8 cellular contexts compared by ENCODE assay signal in genomic region chr4:107036602-107037151, GRCh38. TPM values are rescaled to one million over a fixed set of nuclear protein-coding genes. Genes with fewer than 3 reads are reported as not detected.
DNase-seq lines count a peak whose midpoint lies in the region; ATAC-seq and TF ChIP-seq lines count a peak whose summit lies in the region.

No MANE protein-coding gene starts in this region.

- H3K9me3 ChIP-seq in heart right ventricle (no peaks in the 10 kb centered on the region), mesenchymal stem cell (ENCODE audit: control insufficient read depth, low read length) (no peaks in the 10 kb centered on the region), uterus (no peaks in the 10 kb centered on the region)

- TF ChIP-seq POLR2A in uterus (IDR thresholded peaks at IDR 0.05) = no peak

- DNase-seq in heart right ventricle (no peak), left ventricle myocardium superior (no peak), astrocyte of the spinal cord (ENCODE audit: low read depth, low spot score) (no peak), mesenchymal stem cell (peak; percentile 14), uterus (peak in 1 of 2 donors; percentile 10), T-helper 9 cell (no peak)

- H2BK120ac ChIP-seq in mesenchymal stem cell (ENCODE audit: low read depth, low read length) = no peak overlapping the region

- H3K4me1 ChIP-seq in heart right ventricle (peaks cover 0 to 33% (median 22%) of the 10 kb centered on the region in 9 donors), mesenchymal stem cell (ENCODE audit: control insufficient read depth, insufficient read depth, low read depth, low read length) (peaks cover 24% of the 10 kb centered on the region), uterus (no peaks in the 10 kb centered on the region)

- H4K91ac ChIP-seq in mesenchymal stem cell (ENCODE audit: low read length) = no peak overlapping the region

- H2AFZ ChIP-seq in mesenchymal stem cell (ENCODE audit: low read depth, low read length) = no peak overlapping the region

- in situ Hi-C loops in astrocyte of the spinal cord (cut with HindIII; ENCODE audit: low sequenced_read_pairs) = no loop called here

- H3K27me3 ChIP-seq in heart right ventricle (peaks cover 0 to 90% (median 71%) of the 10 kb centered on the region in 7 donors), mesenchymal stem cell (ENCODE audit: control insufficient read depth in 1 of 2, insufficient read depth in 1 of 2, low read length in 2 of 2) (peaks cover 15 to 73% of the 10 kb centered on the region in 2 experiments), uterus (peaks cover 0 to 21% of the 10 kb centered on the region in 2 donors)

- intact Hi-C loops in heart right ventricle (cut with DNase I) = loop anchor here in 1 of 10 donors (10.0 kb wide), 1 partner anchor 148 kb away; no protein-coding TSS in a partner anchor
- intact Hi-C loops in left ventricle myocardium superior (cut with micrococcal nuclease) = no loop called here
- intact Hi-C loops in uterus (cut with DNase I; ENCODE audit: low total_unique reads) = no loop called here

- no peak overlapping the region for H3K4ac ChIP-seq in mesenchymal stem cell (ENCODE audit: low read depth in 1 of 2, low read length in 2 of 2)

- TF ChIP-seq CTCF in heart right ventricle (IDR thresholded peaks at IDR 0.05) (no peak), astrocyte of the spinal cord (IDR thresholded peaks at IDR 0.05; ENCODE audit: low read depth, low read length) (no peak), uterus (IDR thresholded peaks at IDR 0.05) (no peak)

- H3K9ac ChIP-seq in mesenchymal stem cell (ENCODE audit: low read length) = peak overlapping the region; percentile 47

- H2BK12ac ChIP-seq in mesenchymal stem cell (ENCODE audit: low read length in 2 of 2) = no peak overlapping the region

- H4K8ac ChIP-seq in mesenchymal stem cell (ENCODE audit: low read length) = no peak overlapping the region

- no peak overlapping the region for H3K27ac ChIP-seq in heart right ventricle
- H3K27ac ChIP-seq in mesenchymal stem cell (ENCODE audit: low read length, poor library complexity, severe bottlenecking) = no peak overlapping the region
- no peak overlapping the region for H3K27ac ChIP-seq in uterus

- peak overlapping the region; percentile 89 for H3K4me2 ChIP-seq in mesenchymal stem cell (ENCODE audit: low read length, poor library complexity, severe bottlenecking)

- no peak overlapping the region for H2BK15ac ChIP-seq in mesenchymal stem cell (ENCODE audit: low read depth, poor library complexity, severe bottlenecking)

- WGBS in heart right ventricle, 2 donors = 3 to 5% methylated on average over 18 of the region's 18 CpGs
- 16% methylated on average over 15 of the region's 18 CpGs for WGBS in mesenchymal stem cell

- H2AK5ac ChIP-seq in mesenchymal stem cell (ENCODE audit: low read length, severe bottlenecking) = no peak overlapping the region

- H3K23ac ChIP-seq in mesenchymal stem cell (ENCODE audit: low read length in 2 of 2) = no peak overlapping the region

- no peak overlapping the region for H2BK5ac ChIP-seq in mesenchymal stem cell (ENCODE audit: low read depth, low read length, poor library complexity, severe bottlenecking)

- peak overlapping the region in 8 of 10 donors; percentile 28 to 54 (median 46) for H3K4me3 ChIP-seq in heart right ventricle
- H3K4me3 ChIP-seq in astrocyte of the spinal cord (ENCODE audit: low read depth, low read length) = peak overlapping the region; percentile 43
- peak overlapping the region; percentile 42 to 81 for H3K4me3 ChIP-seq in mesenchymal stem cell (ENCODE audit: insufficient read depth in 1 of 2, low read depth in 1 of 2, low read length in 2 of 2)
- peak overlapping the region; percentile 3 to 17 for H3K4me3 ChIP-seq in uterus

- no peak overlapping the region for H3K18ac ChIP-seq in mesenchymal stem cell (ENCODE audit: low read depth in 1 of 2, low read length in 2 of 2)

- ATAC-seq in heart right ventricle (no peak), left ventricle myocardium superior (no peak), HG02623 (IDR thresholded peaks at IDR 0.05; ENCODE audit: unreplicated experiment) (no peak), GM18517 (IDR thresholded peaks at IDR 0.05; ENCODE audit: unreplicated experiment) (no peak)

- H3K14ac ChIP-seq in mesenchymal stem cell (ENCODE audit: low read length in 2 of 2) = no peak overlapping the region

- no peaks in the 10 kb centered on the region for H3K79me1 ChIP-seq in mesenchymal stem cell (replicated peaks; ENCODE audit: low read length, poor library complexity, severe bottlenecking)

- H3K36me3 ChIP-seq in heart right ventricle (no peaks in the 10 kb centered on the region), mesenchymal stem cell (ENCODE audit: control insufficient read depth in 1 of 2, insufficient read depth in 2 of 2, low read depth in 1 of 2, low read length in 2 of 2) (no peaks in the 10 kb centered on the region), uterus (no peaks in the 10 kb centered on the region)

RNA-seq across cellular contexts. Expression of gene DKK2, which starts 0.6 kb away (rescaled TPM):
- 1 to 10 TPM in 7 of 10 donors, under 1 TPM in 3; 0.18 to 3.9 (median 2.2) TPM for total RNA-seq in heart right ventricle
- polyA plus RNA-seq in heart right ventricle = 1 to 10 TPM in 1 of 2 donors, under 1 TPM in 1; 0.15 to 1.2 TPM
- total RNA-seq in left ventricle myocardium superior = 0.64 TPM
- polyA plus RNA-seq in mesenchymal stem cell (2013, experiment 1 of 2) = 0.10 TPM
- 0.03 TPM for polyA plus RNA-seq in mesenchymal stem cell (2013, experiment 2 of 2)
- 10 to 100 TPM in 1 of 4 donors, 1 to 10 TPM in 1, not detected in 2; 1.5 to 25.0 TPM for total RNA-seq in uterus

Comparison
In these comparisons a context has a peak if more than half of its experiments do, and no peak if none do; other contexts are left out.
1. H3K4me3 ChIP-seq: peak in every context shown above with its lines; median percentile 62 in mesenchymal stem cell; 46 in heart right ventricle; 43 in astrocyte of the spinal cord; 10 in uterus.